In genomic region chr2:37231251-37232130, GRCh38 we compare ENCODE assay signal across 1 cellular context.
TF ChIP-seq lines count a peak whose summit lies in the region.

Gene CEBPZ, minus strand, starts transcription at chr2:37231596. Its CDS starts 29 bp downstream, at chr2:37231567.
Gene NDUFAF7, plus strand, starts transcription at chr2:37231658. Its CDS starts 48 bp downstream, at chr2:37231706.

TF ChIP-seq in HepG2, 621 proteins besides CTCF, POLR2A, EP300 and RAD21 (continued from another document):
- TF ChIP-seq PRDM15 (CRISPR knock-in tag; IDR thresholded peaks at IDR 0.05) = no peak
- peak; percentile 20; the same call in 1 of the 2 replicates for TF ChIP-seq SATB2 (CRISPR knock-in tag; IDR thresholded peaks at IDR 0.05)
- TF ChIP-seq TOE1 (CRISPR knock-in tag; IDR thresholded peaks at IDR 0.05) = 0 out of 2 replicates have a peak, but pooled peaks have one; percentile 56
- TF ChIP-seq GLI4 (CRISPR knock-in tag; IDR thresholded peaks at IDR 0.05; ENCODE audit: borderline replicate concordance) = no peak; the same call in 1 of the 2 replicates
- TF ChIP-seq ZNF34 (CRISPR knock-in tag; IDR thresholded peaks at IDR 0.05; ENCODE audit: borderline replicate concordance) = no peak; the same call in 1 of the 2 replicates
- peak; percentile 64; the same call in 1 of the 2 replicates for TF ChIP-seq MTA1 (CRISPR knock-in tag; IDR thresholded peaks at IDR 0.05; ENCODE audit: borderline replicate concordance)
- TF ChIP-seq FOXO1 (CRISPR knock-in tag; IDR thresholded peaks at IDR 0.05) = no peak; the same call in 1 of the 2 replicates
- TF ChIP-seq MBD4 (IDR thresholded peaks at IDR 0.05; ENCODE audit: borderline replicate concordance, low read length) = no peak
- TF ChIP-seq CAMTA2 (CRISPR knock-in tag; IDR thresholded peaks at IDR 0.05; ENCODE audit: borderline replicate concordance) = peak; percentile 78; the same call in 1 of the 2 replicates
- TF ChIP-seq CEBPB (IDR thresholded peaks at IDR 0.05; ENCODE audit: borderline replicate concordance, low read depth, low read length) = peak; percentile 85
- TF ChIP-seq ZBTB7B (CRISPR knock-in tag; IDR thresholded peaks at IDR 0.05) = peak; percentile 88
- TF ChIP-seq NR2F1 (CRISPR knock-in tag; IDR thresholded peaks at IDR 0.05) = no peak; a peak in 1 of 4 replicates
- no peak for TF ChIP-seq SMAD9 (CRISPR knock-in tag; IDR thresholded peaks at IDR 0.05)
- TF ChIP-seq SMAD3 (CRISPR knock-in tag; IDR thresholded peaks at IDR 0.05) = peak; percentile 97
- 0 out of 2 replicates have a peak, but pooled peaks have one; percentile 18 for TF ChIP-seq HNF4A (CRISPR knock-in tag; IDR thresholded peaks at IDR 0.05)
- peak; percentile 70 for TF ChIP-seq MED1 (CRISPR knock-in tag; IDR thresholded peaks at IDR 0.05)
